ENCODE assay signal across 2 cellular contexts in the genomic region with DNA sequence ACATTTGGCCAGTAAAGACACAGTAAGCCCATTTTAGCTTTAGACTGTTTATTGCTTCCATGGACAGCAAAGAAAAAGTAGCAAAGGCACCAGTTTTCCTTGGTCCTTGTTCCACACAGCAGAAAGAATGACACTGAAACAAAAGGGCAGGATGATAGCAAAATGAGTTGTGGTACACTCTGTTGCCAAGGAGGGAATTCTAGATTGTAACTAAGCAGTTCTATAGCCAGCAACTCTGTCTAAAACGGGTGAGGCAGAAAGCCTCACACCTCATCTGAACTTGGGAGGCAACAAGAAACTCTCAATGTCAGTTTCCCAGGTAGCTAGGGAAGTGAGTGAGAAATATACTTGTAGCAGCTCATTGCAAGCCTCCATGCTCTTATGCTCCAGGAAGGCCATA.
TF ChIP-seq lines count a peak whose summit lies in the region.

No MANE protein-coding gene starts in this region.

TF ChIP-seq in H1, 55 proteins besides CTCF, POLR2A, EP300 and RAD21:
- no peak for TF ChIP-seq HDAC6 (IDR thresholded peaks at IDR 0.05; ENCODE audit: low read depth, low read length)
- no peak for TF ChIP-seq TBP (IDR thresholded peaks at IDR 0.05; ENCODE audit: low read depth, low read length)
- TF ChIP-seq ZNF274 (IDR thresholded peaks at IDR 0.05; ENCODE audit: borderline replicate concordance, extremely low read depth, low read length), result no peak
- no peak for TF ChIP-seq CTBP2 (IDR thresholded peaks at IDR 0.05; ENCODE audit: borderline replicate concordance, insufficient read depth, insufficient read length, low read length)
- TF ChIP-seq BRCA1 (IDR thresholded peaks at IDR 0.05; ENCODE audit: low read depth, low read length), result no peak

TF ChIP-seq in SK-N-SH treated with all-trans-retinoic acid at 6 μM for 48 hours, 23 proteins besides CTCF, POLR2A, EP300 and RAD21:
- TF ChIP-seq ESRRG (CRISPR knock-in tag; IDR thresholded peaks at IDR 0.05) (no peak), ZNF8 (CRISPR knock-in tag; IDR thresholded peaks at IDR 0.05) (no peak), ZFP3 (CRISPR knock-in tag; IDR thresholded peaks at IDR 0.05) (no peak), ZFP30 (CRISPR knock-in tag; IDR thresholded peaks at IDR 0.05) (no peak), OSR1 (CRISPR knock-in tag; IDR thresholded peaks at IDR 0.05) (no peak), ZNF70 (CRISPR knock-in tag; IDR thresholded peaks at IDR 0.05) (no peak), CSDC2 (CRISPR knock-in tag; IDR thresholded peaks at IDR 0.05) (no peak), SNAI2 (CRISPR knock-in tag; IDR thresholded peaks at IDR 0.05) (no peak), ZNF565 (CRISPR knock-in tag; conservative IDR thresholded peaks at IDR 0.05; ENCODE audit: low read depth) (no peak), BACH2 (CRISPR knock-in tag; IDR thresholded peaks at IDR 0.05; ENCODE audit: borderline replicate concordance) (no peak), ARNTL (CRISPR knock-in tag; IDR thresholded peaks at IDR 0.05; ENCODE audit: borderline replicate concordance, low read depth) (no peak), RARB (CRISPR knock-in tag; IDR thresholded peaks at IDR 0.05) (no peak)
- TF ChIP-seq, protein P1, sequence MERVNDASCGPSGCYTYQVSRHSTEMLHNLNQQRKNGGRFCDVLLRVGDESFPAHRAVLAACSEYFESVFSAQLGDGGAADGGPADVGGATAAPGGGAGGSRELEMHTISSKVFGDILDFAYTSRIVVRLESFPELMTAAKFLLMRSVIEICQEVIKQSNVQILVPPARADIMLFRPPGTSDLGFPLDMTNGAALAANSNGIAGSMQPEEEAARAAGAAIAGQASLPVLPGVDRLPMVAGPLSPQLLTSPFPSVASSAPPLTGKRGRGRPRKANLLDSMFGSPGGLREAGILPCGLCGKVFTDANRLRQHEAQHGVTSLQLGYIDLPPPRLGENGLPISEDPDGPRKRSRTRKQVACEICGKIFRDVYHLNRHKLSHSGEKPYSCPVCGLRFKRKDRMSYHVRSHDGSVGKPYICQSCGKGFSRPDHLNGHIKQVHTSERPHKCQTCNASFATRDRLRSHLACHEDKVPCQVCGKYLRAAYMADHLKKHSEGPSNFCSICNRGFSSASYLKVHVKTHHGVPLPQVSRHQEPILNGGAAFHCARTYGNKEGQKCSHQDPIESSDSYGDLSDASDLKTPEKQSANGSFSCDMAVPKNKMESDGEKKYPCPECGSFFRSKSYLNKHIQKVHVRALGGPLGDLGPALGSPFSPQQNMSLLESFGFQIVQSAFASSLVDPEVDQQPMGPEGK (CRISPR knock-in tag; IDR thresholded peaks at IDR 0.05; ENCODE audit: borderline replicate concordance), result no peak
- TF ChIP-seq, protein P2, sequence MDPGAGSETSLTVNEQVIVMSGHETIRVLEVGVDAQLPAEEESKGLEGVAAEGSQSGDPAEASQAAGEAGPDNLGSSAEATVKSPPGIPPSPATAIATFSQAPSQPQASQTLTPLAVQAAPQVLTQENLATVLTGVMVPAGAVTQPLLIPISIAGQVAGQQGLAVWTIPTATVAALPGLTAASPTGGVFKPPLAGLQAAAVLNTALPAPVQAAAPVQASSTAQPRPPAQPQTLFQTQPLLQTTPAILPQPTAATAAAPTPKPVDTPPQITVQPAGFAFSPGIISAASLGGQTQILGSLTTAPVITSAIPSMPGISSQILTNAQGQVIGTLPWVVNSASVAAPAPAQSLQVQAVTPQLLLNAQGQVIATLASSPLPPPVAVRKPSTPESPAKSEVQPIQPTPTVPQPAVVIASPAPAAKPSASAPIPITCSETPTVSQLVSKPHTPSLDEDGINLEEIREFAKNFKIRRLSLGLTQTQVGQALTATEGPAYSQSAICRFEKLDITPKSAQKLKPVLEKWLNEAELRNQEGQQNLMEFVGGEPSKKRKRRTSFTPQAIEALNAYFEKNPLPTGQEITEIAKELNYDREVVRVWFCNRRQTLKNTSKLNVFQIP (CRISPR knock-in tag; IDR thresholded peaks at IDR 0.05; ENCODE audit: borderline replicate concordance, low read depth), result no peak
- TF ChIP-seq, protein P3, sequence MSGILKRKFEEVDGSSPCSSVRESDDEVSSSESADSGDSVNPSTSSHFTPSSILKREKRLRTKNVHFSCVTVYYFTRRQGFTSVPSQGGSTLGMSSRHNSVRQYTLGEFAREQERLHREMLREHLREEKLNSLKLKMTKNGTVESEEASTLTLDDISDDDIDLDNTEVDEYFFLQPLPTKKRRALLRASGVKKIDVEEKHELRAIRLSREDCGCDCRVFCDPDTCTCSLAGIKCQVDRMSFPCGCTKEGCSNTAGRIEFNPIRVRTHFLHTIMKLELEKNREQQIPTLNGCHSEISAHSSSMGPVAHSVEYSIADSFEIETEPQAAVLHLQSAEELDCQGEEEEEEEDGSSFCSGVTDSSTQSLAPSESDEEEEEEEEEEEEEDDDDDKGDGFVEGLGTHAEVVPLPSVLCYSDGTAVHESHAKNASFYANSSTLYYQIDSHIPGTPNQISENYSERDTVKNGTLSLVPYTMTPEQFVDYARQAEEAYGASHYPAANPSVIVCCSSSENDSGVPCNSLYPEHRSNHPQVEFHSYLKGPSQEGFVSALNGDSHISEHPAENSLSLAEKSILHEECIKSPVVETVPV (CRISPR knock-in tag; IDR thresholded peaks at IDR 0.05), result no peak
- TF ChIP-seq, protein P4, sequence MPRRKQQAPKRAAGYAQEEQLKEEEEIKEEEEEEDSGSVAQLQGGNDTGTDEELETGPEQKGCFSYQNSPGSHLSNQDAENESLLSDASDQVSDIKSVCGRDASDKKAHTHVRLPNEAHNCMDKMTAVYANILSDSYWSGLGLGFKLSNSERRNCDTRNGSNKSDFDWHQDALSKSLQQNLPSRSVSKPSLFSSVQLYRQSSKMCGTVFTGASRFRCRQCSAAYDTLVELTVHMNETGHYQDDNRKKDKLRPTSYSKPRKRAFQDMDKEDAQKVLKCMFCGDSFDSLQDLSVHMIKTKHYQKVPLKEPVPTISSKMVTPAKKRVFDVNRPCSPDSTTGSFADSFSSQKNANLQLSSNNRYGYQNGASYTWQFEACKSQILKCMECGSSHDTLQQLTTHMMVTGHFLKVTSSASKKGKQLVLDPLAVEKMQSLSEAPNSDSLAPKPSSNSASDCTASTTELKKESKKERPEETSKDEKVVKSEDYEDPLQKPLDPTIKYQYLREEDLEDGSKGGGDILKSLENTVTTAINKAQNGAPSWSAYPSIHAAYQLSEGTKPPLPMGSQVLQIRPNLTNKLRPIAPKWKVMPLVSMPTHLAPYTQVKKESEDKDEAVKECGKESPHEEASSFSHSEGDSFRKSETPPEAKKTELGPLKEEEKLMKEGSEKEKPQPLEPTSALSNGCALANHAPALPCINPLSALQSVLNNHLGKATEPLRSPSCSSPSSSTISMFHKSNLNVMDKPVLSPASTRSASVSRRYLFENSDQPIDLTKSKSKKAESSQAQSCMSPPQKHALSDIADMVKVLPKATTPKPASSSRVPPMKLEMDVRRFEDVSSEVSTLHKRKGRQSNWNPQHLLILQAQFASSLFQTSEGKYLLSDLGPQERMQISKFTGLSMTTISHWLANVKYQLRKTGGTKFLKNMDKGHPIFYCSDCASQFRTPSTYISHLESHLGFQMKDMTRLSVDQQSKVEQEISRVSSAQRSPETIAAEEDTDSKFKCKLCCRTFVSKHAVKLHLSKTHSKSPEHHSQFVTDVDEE (CRISPR knock-in tag; IDR thresholded peaks at IDR 0.05), result no peak
TF ChIP-seq in SK-N-SH treated with all-trans-retinoic acid at 6 μM for 48 hours: peak in this region for 0.
